Comparison of ENCODE assay signal across 8 cellular contexts in the genomic region with DNA sequence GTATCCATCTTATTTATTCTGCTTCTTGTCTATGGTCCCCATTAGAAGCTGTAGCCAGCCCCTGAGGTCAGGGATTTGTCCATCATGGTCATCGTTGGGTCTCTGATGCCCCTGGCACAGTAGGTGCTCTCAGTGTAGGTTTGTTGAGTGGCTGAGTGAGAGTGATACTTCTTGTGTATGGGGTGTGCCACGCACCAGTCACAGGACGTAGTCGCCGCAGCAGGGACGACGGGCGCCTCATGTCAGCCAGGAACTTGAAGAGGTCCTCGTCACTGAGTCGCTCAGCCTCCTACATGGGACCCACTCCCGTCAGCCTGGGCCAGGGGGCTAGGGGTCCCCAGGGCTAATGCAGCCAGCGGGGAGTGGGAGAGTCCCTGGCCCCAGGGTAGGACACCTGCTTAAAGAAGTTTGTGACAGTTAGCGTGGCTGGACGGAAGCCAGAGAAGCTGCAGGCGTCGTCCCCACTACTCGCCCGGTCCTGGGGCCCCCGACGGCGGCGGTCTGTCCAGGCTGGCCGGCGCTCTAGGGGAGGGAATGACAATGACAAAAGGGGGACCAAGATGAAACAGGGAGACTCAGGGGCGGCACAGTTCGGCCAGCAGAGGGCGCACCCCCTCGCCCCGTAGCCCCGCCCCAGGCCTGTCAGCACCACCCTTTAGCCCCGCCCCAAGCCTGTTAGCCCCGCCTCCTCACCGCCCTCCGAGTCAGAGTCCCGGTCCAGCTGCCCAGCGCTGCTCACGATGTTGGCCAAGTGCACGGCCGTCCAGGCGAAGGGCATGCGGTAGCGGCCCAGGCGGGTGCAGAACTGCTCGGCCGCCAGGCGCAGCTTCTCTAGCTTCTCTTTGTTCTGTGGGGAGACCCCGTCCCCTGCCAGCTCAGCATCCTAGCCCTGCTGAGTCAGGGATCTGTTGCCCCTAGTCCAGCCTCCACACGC. TPM values are rescaled to one million over a fixed set of nuclear protein-coding genes. Genes with fewer than 3 reads are reported as not detected.
A peak's percentile ranks its signal among the peaks of the same experiment; 100 is the strongest.
DNase-seq lines count a peak whose midpoint lies in the region; ATAC-seq, FAIRE-seq and TF ChIP-seq lines count a peak whose summit lies in the region.

No MANE protein-coding gene starts in this region.

- H3K36me3 ChIP-seq in liver (ENCODE audit: control insufficient read depth in 4 of 4, insufficient read depth in 3 of 4, low read depth in 1 of 4, low read length in 3 of 4) = peaks cover 0 to 6% (median 3%) of the 10 kb centered on the region in 4 donors

- TF ChIP-seq RAD21 in liver (IDR thresholded peaks at IDR 0.05) = peak; percentile 64 to 70

- peaks cover 9 to 40% (median 25%) of the 10 kb centered on the region in 4 donors for H3K4me1 ChIP-seq in liver (ENCODE audit: control insufficient read depth in 4 of 4, insufficient read depth in 4 of 4, low read length in 3 of 4)

- no peaks in the 10 kb centered on the region for H3K27me3 ChIP-seq in liver (ENCODE audit: control insufficient read depth in 4 of 4, insufficient read depth in 4 of 4, low read length in 3 of 4)

- H3K36me3 Mint-ChIP-seq in chondrocyte (ENCODE audit: low read depth) = peaks cover 15% of the 10 kb centered on the region

- H3K9ac ChIP-seq in liver (ENCODE audit: low read depth in 1 of 2, low read length in 2 of 2) = peak overlapping the region; percentile 12 to 19

- no peak for ATAC-seq in GM19351 (IDR thresholded peaks at IDR 0.05; ENCODE audit: unreplicated experiment)

- H3K9me3 Mint-ChIP-seq in chondrocyte (ENCODE audit: low read depth) = no peaks in the 10 kb centered on the region

- no peak overlapping the region for H3K4me3 ChIP-seq in liver (ENCODE audit: low read depth in 1 of 3, low read length in 3 of 3)

- TF ChIP-seq CTCF in chondrocyte (IDR thresholded peaks at IDR 0.05) = peak; percentile 91
- TF ChIP-seq CTCF in liver (IDR thresholded peaks at IDR 0.05; ENCODE audit: low read depth, low read length, missing input control) = peak; percentile 72

- H3K4me3 Mint-ChIP-seq in chondrocyte (ENCODE audit: unreplicated experiment) = peak overlapping the region; percentile 52

- FAIRE-seq in GM19239 (lab: Jason Lieb, UNC) = peak; percentile 90

- no peaks in the 10 kb centered on the region for H3K27me3 Mint-ChIP-seq in chondrocyte (ENCODE audit: low read depth)

- peak overlapping the region; percentile 73 to 90 for H3K27ac ChIP-seq in liver (ENCODE audit: low read depth in 1 of 2, low read length in 2 of 2)

- H3K4me1 Mint-ChIP-seq in chondrocyte (ENCODE audit: low read depth) = peaks cover 9% of the 10 kb centered on the region

- H3K9me3 ChIP-seq in liver (ENCODE audit: control insufficient read depth in 4 of 4, low read length in 3 of 4) = no peaks in the 10 kb centered on the region

- peak overlapping the region; percentile 63 for H3K27ac Mint-ChIP-seq in chondrocyte (ENCODE audit: unreplicated experiment)

- WGBS in liver = 19% methylated on average over 48 of the region's 48 CpGs

- DNase-seq in AG20443 (ENCODE audit: low spot score) (peak; percentile 100), GM19239 (ENCODE audit: insufficient read length, low spot score) (peak; percentile 98), NCI-H2029 (lab: John Stamatoyannopoulos, UW) (peak; percentile 70), chondrocyte (ENCODE audit: low spot score) (no peak)
- peak; percentile 94 for DNase-seq in activated CD4-positive, alpha-beta T cell treated with anti-CD3 and anti-CD28 coated beads for 48 hours
- DNase-seq in stimulated activated CD4-positive, alpha-beta T cell treated with anti-CD3 and anti-CD28 coated beads, Interleukin-4, amount 100 ng/mL, for 4 hours = peak; percentile 74 to 88

TF ChIP-seq in liver, 16 proteins besides CTCF, POLR2A, EP300 and RAD21:
- no peak for TF ChIP-seq JUND (IDR thresholded peaks at IDR 0.05)
- peak in 1 of 2 donors; percentile 30 for TF ChIP-seq EGR1 (IDR thresholded peaks at IDR 0.05; ENCODE audit: low read depth in 2 of 2)
- TF ChIP-seq GABPA (IDR thresholded peaks at IDR 0.05 in 1 of 2, conservative IDR thresholded peaks at IDR 0.05 in 1 of 2) = no peak
- no peak for TF ChIP-seq HNF4G (IDR thresholded peaks at IDR 0.05)
- no peak for TF ChIP-seq FOXA2 (IDR thresholded peaks at IDR 0.05)
- no peak for TF ChIP-seq RXRA (IDR thresholded peaks at IDR 0.05)
- no peak for TF ChIP-seq TAF1 (conservative IDR thresholded peaks at IDR 0.05)
- peak; percentile 58 for TF ChIP-seq SP1 (IDR thresholded peaks at IDR 0.05)
- peak; percentile 7 for TF ChIP-seq FOXA1 (IDR thresholded peaks at IDR 0.05)
- TF ChIP-seq YY1 (IDR thresholded peaks at IDR 0.05) = peak; percentile 39
- TF ChIP-seq, protein P1, sequence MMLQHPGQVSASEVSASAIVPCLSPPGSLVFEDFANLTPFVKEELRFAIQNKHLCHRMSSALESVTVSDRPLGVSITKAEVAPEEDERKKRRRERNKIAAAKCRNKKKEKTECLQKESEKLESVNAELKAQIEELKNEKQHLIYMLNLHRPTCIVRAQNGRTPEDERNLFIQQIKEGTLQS (IDR thresholded peaks at IDR 0.05) = no peak
- TF ChIP-seq, protein P2, sequence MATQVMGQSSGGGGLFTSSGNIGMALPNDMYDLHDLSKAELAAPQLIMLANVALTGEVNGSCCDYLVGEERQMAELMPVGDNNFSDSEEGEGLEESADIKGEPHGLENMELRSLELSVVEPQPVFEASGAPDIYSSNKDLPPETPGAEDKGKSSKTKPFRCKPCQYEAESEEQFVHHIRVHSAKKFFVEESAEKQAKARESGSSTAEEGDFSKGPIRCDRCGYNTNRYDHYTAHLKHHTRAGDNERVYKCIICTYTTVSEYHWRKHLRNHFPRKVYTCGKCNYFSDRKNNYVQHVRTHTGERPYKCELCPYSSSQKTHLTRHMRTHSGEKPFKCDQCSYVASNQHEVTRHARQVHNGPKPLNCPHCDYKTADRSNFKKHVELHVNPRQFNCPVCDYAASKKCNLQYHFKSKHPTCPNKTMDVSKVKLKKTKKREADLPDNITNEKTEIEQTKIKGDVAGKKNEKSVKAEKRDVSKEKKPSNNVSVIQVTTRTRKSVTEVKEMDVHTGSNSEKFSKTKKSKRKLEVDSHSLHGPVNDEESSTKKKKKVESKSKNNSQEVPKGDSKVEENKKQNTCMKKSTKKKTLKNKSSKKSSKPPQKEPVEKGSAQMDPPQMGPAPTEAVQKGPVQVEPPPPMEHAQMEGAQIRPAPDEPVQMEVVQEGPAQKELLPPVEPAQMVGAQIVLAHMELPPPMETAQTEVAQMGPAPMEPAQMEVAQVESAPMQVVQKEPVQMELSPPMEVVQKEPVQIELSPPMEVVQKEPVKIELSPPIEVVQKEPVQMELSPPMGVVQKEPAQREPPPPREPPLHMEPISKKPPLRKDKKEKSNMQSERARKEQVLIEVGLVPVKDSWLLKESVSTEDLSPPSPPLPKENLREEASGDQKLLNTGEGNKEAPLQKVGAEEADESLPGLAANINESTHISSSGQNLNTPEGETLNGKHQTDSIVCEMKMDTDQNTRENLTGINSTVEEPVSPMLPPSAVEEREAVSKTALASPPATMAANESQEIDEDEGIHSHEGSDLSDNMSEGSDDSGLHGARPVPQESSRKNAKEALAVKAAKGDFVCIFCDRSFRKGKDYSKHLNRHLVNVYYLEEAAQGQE (IDR thresholded peaks at IDR 0.05) = no peak
- TF ChIP-seq HNF4A (conservative IDR thresholded peaks at IDR 0.05) = peak; percentile 13 to 61
- TF ChIP-seq, protein P3, sequence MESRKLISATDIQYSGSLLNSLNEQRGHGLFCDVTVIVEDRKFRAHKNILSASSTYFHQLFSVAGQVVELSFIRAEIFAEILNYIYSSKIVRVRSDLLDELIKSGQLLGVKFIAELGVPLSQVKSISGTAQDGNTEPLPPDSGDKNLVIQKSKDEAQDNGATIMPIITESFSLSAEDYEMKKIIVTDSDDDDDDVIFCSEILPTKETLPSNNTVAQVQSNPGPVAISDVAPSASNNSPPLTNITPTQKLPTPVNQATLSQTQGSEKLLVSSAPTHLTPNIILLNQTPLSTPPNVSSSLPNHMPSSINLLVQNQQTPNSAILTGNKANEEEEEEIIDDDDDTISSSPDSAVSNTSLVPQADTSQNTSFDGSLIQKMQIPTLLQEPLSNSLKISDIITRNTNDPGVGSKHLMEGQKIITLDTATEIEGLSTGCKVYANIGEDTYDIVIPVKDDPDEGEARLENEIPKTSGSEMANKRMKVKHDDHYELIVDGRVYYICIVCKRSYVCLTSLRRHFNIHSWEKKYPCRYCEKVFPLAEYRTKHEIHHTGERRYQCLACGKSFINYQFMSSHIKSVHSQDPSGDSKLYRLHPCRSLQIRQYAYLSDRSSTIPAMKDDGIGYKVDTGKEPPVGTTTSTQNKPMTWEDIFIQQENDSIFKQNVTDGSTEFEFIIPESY (IDR thresholded peaks at IDR 0.05) = no peak
- TF ChIP-seq NR2F2 (IDR thresholded peaks at IDR 0.05) = no peak
- TF ChIP-seq, protein P4, sequence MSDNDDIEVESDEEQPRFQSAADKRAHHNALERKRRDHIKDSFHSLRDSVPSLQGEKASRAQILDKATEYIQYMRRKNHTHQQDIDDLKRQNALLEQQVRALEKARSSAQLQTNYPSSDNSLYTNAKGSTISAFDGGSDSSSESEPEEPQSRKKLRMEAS (IDR thresholded peaks at IDR 0.05) = no peak
TF ChIP-seq in liver: peak in this region for 5.

RNA-seq across cellular contexts. Expression of a gene that starts 3.7 kb away (rescaled TPM):
- total RNA-seq in chondrocyte (not detected in 3 replicates), liver (10 to 100 TPM; 32.4 to 33.9 TPM)
- 100 to 1,000 TPM; 101 to 107 TPM for polyA plus RNA-seq in liver

RNA-seq across cellular contexts. Expression of a gene that starts 19.2 kb away (rescaled TPM):
- total RNA-seq in chondrocyte (40.7 to 46.0 TPM (median 44.4 TPM) in 3 replicates), liver (10 to 100 TPM in 1 of 2 donors, 1 to 10 TPM in 1; 4.9 to 15.8 TPM)
- 10 to 100 TPM; 13.2 to 14.2 TPM for polyA plus RNA-seq in liver

RNA-seq across cellular contexts. Expression of a gene that starts 45.8 kb away (rescaled TPM):
- total RNA-seq in chondrocyte = 238 to 345 TPM (median 243 TPM) in 3 replicates
- total RNA-seq in liver = 10 to 100 TPM; 51.0 to 67.8 TPM
- 10 to 100 TPM; 15.0 to 30.3 TPM for polyA plus RNA-seq in liver

RNA-seq across cellular contexts. Expression of a gene that starts 52.8 kb away (rescaled TPM):
- not detected in 3 replicates for total RNA-seq in chondrocyte
- not detected for total RNA-seq in liver
- not detected for polyA plus RNA-seq in liver

Comparison
In these comparisons a context has a peak if more than half of its experiments do, and no peak if none do; other contexts are left out.
1. RNA of a gene that starts 3.7 kb away (total RNA-seq): 32.4 to 33.9 TPM in liver; not detected in chondrocyte; every median in the first group is over 10 times any median in the second.